ENCODE assay signal across 21 cellular contexts in the genomic region with DNA sequence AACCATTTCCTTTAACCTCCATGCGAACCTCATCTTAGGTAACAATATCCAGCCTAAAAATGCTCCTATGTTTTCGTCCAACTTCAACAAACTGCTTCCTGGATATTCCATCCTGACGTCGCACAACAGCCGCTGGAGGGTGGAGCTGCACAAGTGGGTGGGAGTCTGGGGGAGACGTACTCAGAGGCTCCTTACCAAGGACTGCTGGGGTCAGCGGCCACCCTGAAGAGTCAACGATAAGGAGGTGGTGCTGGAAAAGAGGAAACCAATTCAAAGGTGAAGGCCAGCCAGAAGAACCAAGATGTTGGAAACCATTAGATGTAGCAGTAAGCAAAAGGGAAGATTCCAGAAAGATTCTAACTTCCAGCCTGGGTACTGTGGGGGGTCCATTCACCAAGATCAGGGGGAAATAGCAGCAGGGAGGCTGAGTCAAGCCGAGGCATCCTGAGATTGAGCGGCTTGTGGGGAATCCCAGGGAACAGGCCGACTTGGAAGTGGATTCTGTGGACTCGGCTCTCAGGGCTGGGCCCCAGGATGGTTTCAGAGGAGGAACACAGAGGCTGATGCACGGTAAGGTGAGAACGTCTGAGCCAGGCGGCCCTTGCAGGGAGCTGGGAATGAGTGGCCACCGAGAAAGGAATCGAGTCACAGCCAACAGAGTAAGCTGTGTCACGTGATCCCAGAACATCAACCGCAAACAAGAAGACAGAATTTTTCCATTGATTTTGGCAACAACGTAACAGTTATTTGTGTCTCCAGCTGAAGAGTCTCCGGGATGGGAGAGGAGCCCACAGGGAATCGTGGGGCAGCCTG.
"Had no signal": no experiment of that assay in that cellular context is flagged by ENCODE, and none has a peak within 500 bp of the region (broad histone marks: within the 10 kb centered on the region; RNA-seq: fewer than 3 reads in every experiment).

No MANE protein-coding gene starts in this region.

- DNase-seq: cerebellar nuclear complex; effector memory CD8-positive, alpha-beta T cell; esophagus squamous epithelium; foreskin fibroblast; hippocampal formation; left colon; left ventricle myocardium superior; mesenchymal stem cell; midbrain; occipital lobe; stimulated activated CD4-positive, alpha-beta T cell treated with anti-CD3 and anti-CD28 coated beads, Interleukin-4, amount 100 ng/mL, for 1 hour; tibial artery; upper lobe of right lung had no signal

- H3K27ac ChIP-seq: epithelial cell of prostate, esophagus squamous epithelium, tibial artery, upper lobe of right lung had no signal

- H3K36me3 ChIP-seq: esophagus squamous epithelium, tibial artery, upper lobe of right lung had no signal

- H3K4me3 Mint-ChIP-seq: dendritic cell treated with granulocyte-macrophage colony-stimulating factor and Interleukin-4, amounts not matched to agents 40 ng/mL and 50 ng/mL, for 4 days; effector memory CD8-positive, alpha-beta T cell; natural killer cell treated with Interleukin-12 subunit alpha and Interleukin-12 subunit beta and Interleukin-15 and Interleukin-18, amount 100 ng/mL, for 72 hours; stimulated activated memory B cell treated with anti-CD40 and anti-IgM and Interleukin-4, amounts not matched to agents 10 μg/mL and 1 μg/mL and 100 μg/mL, for 72 hours; stimulated activated naive CD8-positive, alpha-beta T cell treated with anti-CD3 and anti-CD28 coated beads, Interleukin-15, Interleukin-2, amounts not matched to agents 100 ng/mL and 50 ng/mL, for 24 hours had no signal

- H3K36me3 Mint-ChIP-seq: natural killer cell treated with Interleukin-12 subunit alpha and Interleukin-12 subunit beta and Interleukin-15 and Interleukin-18, amount 100 ng/mL, for 72 hours; stimulated activated memory B cell treated with anti-CD40 and anti-IgM and Interleukin-4, amounts not matched to agents 10 μg/mL and 1 μg/mL and 100 μg/mL, for 72 hours had no signal

- H3K9me3 ChIP-seq: esophagus squamous epithelium, tibial artery, upper lobe of right lung had no signal

- H3K9me3 Mint-ChIP-seq: dendritic cell treated with granulocyte-macrophage colony-stimulating factor and Interleukin-4, amounts not matched to agents 40 ng/mL and 50 ng/mL, for 4 days; effector memory CD8-positive, alpha-beta T cell; natural killer cell treated with Interleukin-12 subunit alpha and Interleukin-12 subunit beta and Interleukin-15 and Interleukin-18, amount 100 ng/mL, for 72 hours; stimulated activated memory B cell treated with anti-CD40 and anti-IgM and Interleukin-4, amounts not matched to agents 10 μg/mL and 1 μg/mL and 100 μg/mL, for 72 hours; stimulated activated naive CD8-positive, alpha-beta T cell treated with anti-CD3 and anti-CD28 coated beads, Interleukin-15, Interleukin-2, amounts not matched to agents 100 ng/mL and 50 ng/mL, for 24 hours had no signal

- H3K4me1 ChIP-seq: tibial artery, upper lobe of right lung had no signal

- H3K4me3 ChIP-seq: esophagus squamous epithelium, lung, smooth muscle cell, tibial artery, upper lobe of right lung had no signal

- FAIRE-seq: colon had no signal

- ATAC-seq: effector memory CD8-positive, alpha-beta T cell; left colon; left ventricle myocardium superior; stimulated activated memory B cell treated with anti-CD40 and anti-IgM and Interleukin-4, amounts not matched to agents 10 μg/mL and 1 μg/mL and 100 μg/mL, for 72 hours; upper lobe of right lung had no signal

- H3K4me2 ChIP-seq: smooth muscle cell had no signal

- H3K4me1 Mint-ChIP-seq: stimulated activated memory B cell treated with anti-CD40 and anti-IgM and Interleukin-4, amounts not matched to agents 10 μg/mL and 1 μg/mL and 100 μg/mL, for 72 hours had no signal

- H3K27ac Mint-ChIP-seq: dendritic cell treated with granulocyte-macrophage colony-stimulating factor and Interleukin-4, amounts not matched to agents 40 ng/mL and 50 ng/mL, for 4 days; effector memory CD8-positive, alpha-beta T cell; natural killer cell treated with Interleukin-12 subunit alpha and Interleukin-12 subunit beta and Interleukin-15 and Interleukin-18, amount 100 ng/mL, for 72 hours; stimulated activated memory B cell treated with anti-CD40 and anti-IgM and Interleukin-4, amounts not matched to agents 10 μg/mL and 1 μg/mL and 100 μg/mL, for 72 hours; stimulated activated naive CD8-positive, alpha-beta T cell treated with anti-CD3 and anti-CD28 coated beads, Interleukin-15, Interleukin-2, amounts not matched to agents 100 ng/mL and 50 ng/mL, for 24 hours had no signal
